14 cellular contexts compared by ENCODE assay signal in genomic region chr6:56733298-56733697, GRCh38.
DNase-seq lines count a peak whose midpoint lies in the region; ATAC-seq, FAIRE-seq and TF ChIP-seq lines count a peak whose summit lies in the region.
"Had no signal": no experiment of that assay in that cellular context is flagged by ENCODE, and none has a peak within 500 bp of the region (broad histone marks: within the 10 kb centered on the region; RNA-seq: fewer than 3 reads in every experiment).

No MANE protein-coding gene starts in this region.

- H3K9me3 ChIP-seq in A549: no peaks in the 10 kb centered on the region
- no peaks in the 10 kb centered on the region for H3K9me3 ChIP-seq in H9 (ENCODE audit: control insufficient read depth, low read depth, low read length)
- no peaks in the 10 kb centered on the region for H3K9me3 ChIP-seq in neural progenitor cell (ENCODE audit: low read depth)
- H3K9me3 ChIP-seq in heart left ventricle: no peaks in the 10 kb centered on the region
- H3K9me3 ChIP-seq in SK-N-SH: no peaks in the 10 kb centered on the region
- H3K9me3 ChIP-seq: BLaER1 treated with 17β-estradiol and CSF1 and Interleukin-3, amounts not matched to agents 10 nM and 100 nM had no signal

- H3K27me3 ChIP-seq in H9 (ENCODE audit: insufficient read depth, low read length) (no peaks in the 10 kb centered on the region), neural progenitor cell (no peaks in the 10 kb centered on the region), heart left ventricle (no peaks in the 10 kb centered on the region), SK-N-SH (ENCODE audit: insufficient read depth) (no peaks in the 10 kb centered on the region)
- H3K27me3 ChIP-seq: BLaER1 treated with 17β-estradiol and CSF1 and Interleukin-3, amounts not matched to agents 10 nM and 100 nM had no signal

- H4K91ac ChIP-seq in H9 (ENCODE audit: insufficient read length, low read depth, low read length): no peak overlapping the region

- H3F3A ChIP-seq in neural progenitor cell (ENCODE audit: low read depth) (no peaks in the 10 kb centered on the region), SK-N-SH (replicated peaks; ENCODE audit: insufficient read depth) (peaks cover 39% of the 10 kb centered on the region)

- no peaks in the 10 kb centered on the region for H3K23me2 ChIP-seq in H9 (ENCODE audit: insufficient read length, low read depth, low read length, poor library complexity, severe bottlenecking)

- WGBS in A549 (ENCODE audit: missing lambda C conversion rate): 94% methylated on average over 1 of the region's 1 CpG
- no CpG with 5 or more reads among the region's 1 CpG for WGBS in H9 (ENCODE audit: extremely low coverage, insufficient read length, low lambda C conversion rate)
- 90 to 100% (median 95%) methylated on average over 1 of the region's 1 CpG for WGBS in heart left ventricle, 4 donors
- WGBS in SK-N-SH (ENCODE audit: low lambda C conversion rate): 93% methylated on average over 1 of the region's 1 CpG

- no peak overlapping the region for H3K4me3 Mint-ChIP-seq in H9
- H3K4me3 Mint-ChIP-seq in WTC11: no peak overlapping the region
- no peak overlapping the region for H3K4me3 Mint-ChIP-seq in neural progenitor cell

- H3K4me1 ChIP-seq in A549 (peaks cover 64% of the 10 kb centered on the region), H9 (ENCODE audit: insufficient read depth, low read length) (no peaks in the 10 kb centered on the region), neural progenitor cell (peaks cover 9% of the 10 kb centered on the region), heart left ventricle (peaks cover 0 to 26% (median 19%) of the 10 kb centered on the region in 12 donors), SK-N-SH (ENCODE audit: control insufficient read depth in 1 of 2, insufficient read depth in 2 of 2, low read depth in 1 of 2, low read length in 1 of 2) (peaks cover 4 to 33% of the 10 kb centered on the region in 2 experiments; a peak in 3 of 4 replicates)

- no peak overlapping the region for H3K14ac ChIP-seq in H9 (ENCODE audit: insufficient read depth, low read length)

- peak overlapping the region; percentile 64 for H3K4me2 ChIP-seq in A549
- H3K4me2 ChIP-seq in H9 (ENCODE audit: insufficient read depth, insufficient read length, low read length): no peak overlapping the region
- no peak overlapping the region for H3K4me2 ChIP-seq in neural progenitor cell
- no peak overlapping the region for H3K4me2 ChIP-seq in SK-N-SH
- H3K4me2 ChIP-seq: PC-9 had no signal

- H3T11ph ChIP-seq in H9 (ENCODE audit: low read length): no peak overlapping the region

- H3K9me3 Mint-ChIP-seq in H9 (no peaks in the 10 kb centered on the region), WTC11 (no peaks in the 10 kb centered on the region; the same call in 1 of the 2 replicates), neural progenitor cell (no peaks in the 10 kb centered on the region)

- no peak overlapping the region for H3K18ac ChIP-seq in H9 (ENCODE audit: insufficient read length, low read depth, low read length)

- H4K20me1 ChIP-seq in H9 (ENCODE audit: control insufficient read depth, insufficient read depth, insufficient read length) (no peaks in the 10 kb centered on the region), neural progenitor cell (ENCODE audit: low read depth) (peaks cover 18% of the 10 kb centered on the region), SK-N-SH (ENCODE audit: insufficient read depth) (peaks cover 13% of the 10 kb centered on the region; the same call in 1 of the 2 replicates)

- ATAC-seq in A549 (no peak), WTC11 (no peak), heart left ventricle (no peak)

- TF ChIP-seq RAD21 in A549 (conservative IDR thresholded peaks at IDR 0.05 in 1 of 2, IDR thresholded peaks at IDR 0.05 in 1 of 2): no peak
- TF ChIP-seq RAD21 in SK-N-SH (IDR thresholded peaks at IDR 0.05; ENCODE audit: low read length): no peak

- H3K4ac ChIP-seq in H9 (ENCODE audit: low read depth, low read length): no peak overlapping the region

- CTCF ChIA-PET in A549 (lab: Yijun Ruan, JAX): interaction anchor here (0.6 to 1.6 kb wide), 2 partner anchors 24 to 85 kb away, joined by 3 read pairs; no protein-coding TSS in a partner anchor
- CTCF ChIA-PET in WTC11 (lab: Charles Lee): interaction anchor here (1.0 to 1.6 kb wide), 2 partner anchors 24 to 118 kb away, joined by 3 to 4 read pairs; no protein-coding TSS in a partner anchor
- CTCF ChIA-PET in SK-N-SH (lab: Yijun Ruan, JAX): interaction anchor here (0.9 to 1.5 kb wide), 5 partner anchors 10 to 108 kb away, joined by 3 to 5 read pairs (median 3); no protein-coding TSS in a partner anchor

- H2BK5ac ChIP-seq in H9 (ENCODE audit: insufficient read length, low read length): no peak overlapping the region

- no peak overlapping the region for H4K8ac ChIP-seq in H9 (replicated peaks; ENCODE audit: insufficient read length, low read depth, low read length)

- H3K4me1 Mint-ChIP-seq in H9 (peaks cover 10 to 15% of the 10 kb centered on the region in 2 experiments; a peak in 3 of 4 replicates), WTC11 (peaks cover 10% of the 10 kb centered on the region), neural progenitor cell (peaks cover 9% of the 10 kb centered on the region)

- H3K79me1 ChIP-seq in H9 (ENCODE audit: insufficient read depth, low read depth, low read length, poor library complexity, severe bottlenecking): no peaks in the 10 kb centered on the region

- H2AFZ ChIP-seq in H9 (ENCODE audit: low read length) (no peak overlapping the region), neural progenitor cell (replicated peaks) (no peak overlapping the region), SK-N-SH (ENCODE audit: low read depth) (no peak overlapping the region)
- H2AFZ ChIP-seq: PC-9 had no signal

- peak; percentile 39 for FAIRE-seq in A549 (lab: Jason Lieb, UNC)

- H3K9ac ChIP-seq in H9 (ENCODE audit: extremely low read depth, insufficient read length, low read length) (no peak overlapping the region), neural progenitor cell (no peak overlapping the region), SK-N-SH (no peak overlapping the region)
- H3K9ac ChIP-seq: BLaER1 treated with 17β-estradiol and CSF1 and Interleukin-3, amounts not matched to agents 10 nM and 100 nM had no signal

- no peak for TF ChIP-seq EP300 in A549 (IDR thresholded peaks at IDR 0.05)
- TF ChIP-seq EP300 in SK-N-SH (IDR thresholded peaks at IDR 0.05; ENCODE audit: borderline replicate concordance in 1 of 2, low read depth in 1 of 2, low read length in 1 of 2): no peak

- no peak overlapping the region for H3K23ac ChIP-seq in H9 (ENCODE audit: insufficient read length, low read depth, low read length)

- no peak overlapping the region for H3K56ac ChIP-seq in H9 (ENCODE audit: insufficient read length, low read depth, low read length)

- intact Hi-C loops in heart left ventricle (cut with DNase I): no loop called here

- no peak overlapping the region for H2BK12ac ChIP-seq in H9 (ENCODE audit: insufficient read length, low read depth, low read length)

- DNase-seq in A549 (ENCODE audit: low read depth in 1 of 2, low spot score in 1 of 2): no peak
- no peak for DNase-seq in H9
- no peak for DNase-seq in WTC11 (ENCODE audit: low spot score)
- no peak for DNase-seq in neural progenitor cell (ENCODE audit: low spot score)
- DNase-seq in heart left ventricle: no peak
- DNase-seq in activated CD4-positive, CD25-positive, alpha-beta regulatory T cell (lab: John Stamatoyannopoulos, UW): no peak
- DNase-seq in effector CD8-positive, alpha-beta T cell (lab: John Stamatoyannopoulos, UW): no peak
- DNase-seq in SK-N-SH: no peak
- DNase-seq: DMS153, H7, NCI-H1417, NCI-H187 treated with DMSO at 0.1 percent for 48 hours, PC-9 had no signal

- POLR2A ChIA-PET in A549 (lab: Yijun Ruan, JAX) (no interaction called here), WTC11 (lab: Charles Lee) (no interaction called here), SK-N-SH (lab: Yijun Ruan, JAX) (no interaction called here)

- H4K5ac ChIP-seq in H9 (ENCODE audit: insufficient read length, low read depth, low read length): no peak overlapping the region

- no peaks in the 10 kb centered on the region for H3K9me2 ChIP-seq in SK-N-SH

- no peak overlapping the region for H2BK20ac ChIP-seq in H9 (ENCODE audit: low read depth, low read length, poor library complexity, severe bottlenecking)

- no peak overlapping the region for H3K4me3 ChIP-seq in A549
- H3K4me3 ChIP-seq in neural progenitor cell: no peak overlapping the region
- no peak overlapping the region for H3K4me3 ChIP-seq in heart left ventricle
- H3K4me3 ChIP-seq in SK-N-SH (ENCODE audit: low read depth in 2 of 2, low read length in 1 of 2): no peak overlapping the region
- H3K4me3 ChIP-seq: BLaER1 treated with 17β-estradiol and CSF1 and Interleukin-3, amounts not matched to agents 10 nM and 100 nM; PC-9 had no signal

- H3K27ac Mint-ChIP-seq in H9: peak overlapping the region in 2 of 3 experiments; percentile 22 to 53; a peak in 2 of 7 replicates
- peak overlapping the region; percentile 80 for H3K27ac Mint-ChIP-seq in WTC11
- no peak overlapping the region for H3K27ac Mint-ChIP-seq in neural progenitor cell

- no peaks in the 10 kb centered on the region for H3K27me3 Mint-ChIP-seq in H9 (ENCODE audit: low read depth)
- H3K27me3 Mint-ChIP-seq in WTC11 (ENCODE audit: low read depth): no peaks in the 10 kb centered on the region
- H3K27me3 Mint-ChIP-seq in neural progenitor cell (ENCODE audit: insufficient read depth, low read depth): no peaks in the 10 kb centered on the region

- TF ChIP-seq CTCF in A549 (IDR thresholded peaks at IDR 0.05) (no peak), H9 (conservative IDR thresholded peaks at IDR 0.05) (no peak), WTC11 (IDR thresholded peaks at IDR 0.05) (no peak), neural progenitor cell (IDR thresholded peaks at IDR 0.05) (no peak), heart left ventricle (IDR thresholded peaks at IDR 0.05) (no peak), SK-N-SH (IDR thresholded peaks at IDR 0.05) (no peak)

- no peak overlapping the region for H2BK120ac ChIP-seq in H9 (ENCODE audit: low read depth, low read length, poor library complexity, severe bottlenecking)

- no peak for TF ChIP-seq POLR2A in A549 (IDR thresholded peaks at IDR 0.05; ENCODE audit: low read length)
- TF ChIP-seq POLR2A in heart left ventricle (IDR thresholded peaks at IDR 0.05): no peak

- H3K79me2 ChIP-seq in H9 (ENCODE audit: insufficient read depth, low read length) (peaks cover 5% of the 10 kb centered on the region; the same call in 1 of the 2 replicates), neural progenitor cell (ENCODE audit: low read depth) (peaks cover 95% of the 10 kb centered on the region), SK-N-SH (ENCODE audit: insufficient read depth) (peaks cover 86% of the 10 kb centered on the region)

- H2BK15ac ChIP-seq in H9 (ENCODE audit: low read depth, low read length): no peak overlapping the region

- H3K27ac ChIP-seq in A549 (peak overlapping the region; percentile 72 to 75; a peak in 4 of 6 replicates), H9 (ENCODE audit: insufficient read length, low read depth, low read length) (no peak overlapping the region), neural progenitor cell (peak overlapping the region; percentile 23), heart left ventricle (peak overlapping the region in 1 of 12 donors; percentile 70), SK-N-SH (ENCODE audit: low read depth in 2 of 2, low read length in 1 of 2) (peak overlapping the region in 1 of 2 experiments; percentile 97; a peak in 1 of 4 replicates)

- no peak overlapping the region for H2AK5ac ChIP-seq in H9 (ENCODE audit: insufficient read length, low read length)

- H3K36me3 ChIP-seq in neural progenitor cell (no peaks in the 10 kb centered on the region), heart left ventricle (peaks cover 0 to 20% (median 0%) of the 10 kb centered on the region in 9 donors), SK-N-SH (replicated peaks in 1 of 2; ENCODE audit: control insufficient read depth in 1 of 2, insufficient read depth in 2 of 2, low read length in 1 of 2) (peaks cover 3 to 32% of the 10 kb centered on the region in 2 experiments)

- H3K36me3 Mint-ChIP-seq in H9 (ENCODE audit: insufficient read depth in 1 of 3, low read depth in 3 of 3): peaks cover 0 to 5% (median 3%) of the 10 kb centered on the region in 3 experiments; a peak in 4 of 7 replicates
- peaks cover 2% of the 10 kb centered on the region for H3K36me3 Mint-ChIP-seq in WTC11
- H3K36me3 Mint-ChIP-seq in neural progenitor cell: peaks cover 5% of the 10 kb centered on the region
